1 cellular context compared by ENCODE assay signal in genomic region chr14:69620211-69620611, GRCh38.
TF ChIP-seq lines count a peak whose summit lies in the region.

No MANE protein-coding gene starts in this region.

TF ChIP-seq in WTC11, 78 proteins besides CTCF, POLR2A, EP300 and RAD21 (continued from another document):
- TF ChIP-seq ZNF512 (CRISPR knock-in tag; IDR thresholded peaks at IDR 0.05; ENCODE audit: borderline replicate concordance) (no peak), IRF1 (CRISPR knock-in tag; IDR thresholded peaks at IDR 0.05) (no peak), ATF6 (CRISPR knock-in tag; IDR thresholded peaks at IDR 0.05) (no peak), ZNF423 (CRISPR knock-in tag; IDR thresholded peaks at IDR 0.05) (no peak), AR (CRISPR knock-in tag; IDR thresholded peaks at IDR 0.05) (no peak), STAT6 (CRISPR knock-in tag; conservative IDR thresholded peaks at IDR 0.05; ENCODE audit: low read depth) (no peak)
